ENCODE assay signal across 7 cellular contexts in the genomic region with DNA sequence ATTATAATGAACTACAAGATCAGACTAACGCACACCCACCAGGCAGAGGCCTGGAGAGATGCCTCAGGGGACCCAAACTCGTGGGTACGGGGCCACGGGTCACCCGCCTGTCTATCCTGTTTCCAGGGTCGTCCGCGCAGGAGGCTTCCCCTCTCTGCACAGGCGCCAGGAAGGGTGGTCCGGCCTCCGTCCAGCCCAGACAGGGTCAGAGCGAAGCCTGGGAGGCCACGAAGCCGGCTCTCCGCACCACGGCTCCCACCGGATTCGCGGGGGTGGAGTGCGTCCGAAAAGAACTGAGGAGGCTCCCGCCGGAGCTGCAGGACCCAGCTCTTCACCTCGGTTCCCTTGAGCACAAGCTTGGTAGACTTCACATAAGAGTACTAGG.
DNase-seq lines count a peak whose midpoint lies in the region; ATAC-seq and TF ChIP-seq lines count a peak whose summit lies in the region.
"Not testable (repeated sequence)": the region's sequence is repeated elsewhere in the genome, so short reads cannot be mapped to it uniquely, and the experiment has no call there.

No MANE protein-coding gene starts in this region.

- H3K27ac ChIP-seq in mesenchymal stem cell (ENCODE audit: low read length, poor library complexity, severe bottlenecking), result not testable (repeated sequence)

- H3K9ac ChIP-seq in ES-I3 (ENCODE audit: low read depth, low read length), result peak overlapping the region; percentile 79
- H3K9ac ChIP-seq in mesenchymal stem cell (ENCODE audit: low read length), result peak overlapping the region; percentile 67

- H4K91ac ChIP-seq in mesenchymal stem cell (ENCODE audit: low read length), result not testable (repeated sequence)

- H3K4me3 Mint-ChIP-seq in activated T-helper 2 cell treated with anti-CD3 and anti-CD28 coated beads, Interferon-gamma antibody, Interleukin-2, Interleukin-4, amounts not matched to agents 10 μg/mL and 5 μg/mL and 100 μg/mL, durations not matched to agents 14 hours and 24 hours and 36 hours (ENCODE audit: low read depth), result peak overlapping the region; percentile 8
- H3K4me3 Mint-ChIP-seq in chondrocyte (ENCODE audit: unreplicated experiment), result not testable (repeated sequence)
- H3K4me3 Mint-ChIP-seq in stimulated activated memory B cell treated with anti-CD40 and anti-IgM and Interleukin-4, amounts not matched to agents 10 μg/mL and 1 μg/mL and 100 μg/mL, for 72 hours, result peak overlapping the region; percentile 72

- H3K36me3 Mint-ChIP-seq in activated T-helper 2 cell treated with anti-CD3 and anti-CD28 coated beads, Interferon-gamma antibody, Interleukin-2, Interleukin-4, amounts not matched to agents 10 μg/mL and 5 μg/mL and 100 μg/mL, durations not matched to agents 14 hours and 24 hours and 36 hours (ENCODE audit: low read depth); chondrocyte (ENCODE audit: low read depth); stimulated activated memory B cell treated with anti-CD40 and anti-IgM and Interleukin-4, amounts not matched to agents 10 μg/mL and 1 μg/mL and 100 μg/mL, for 72 hours: not testable (repeated sequence)

- H2AK5ac ChIP-seq in mesenchymal stem cell (ENCODE audit: low read length, severe bottlenecking), result not testable (repeated sequence)

- not testable (repeated sequence) for H2BK5ac ChIP-seq in mesenchymal stem cell (ENCODE audit: low read depth, low read length, poor library complexity, severe bottlenecking)

- not testable (repeated sequence) for H3K27ac Mint-ChIP-seq in activated T-helper 2 cell treated with anti-CD3 and anti-CD28 coated beads, Interferon-gamma antibody, Interleukin-2, Interleukin-4, amounts not matched to agents 10 μg/mL and 5 μg/mL and 100 μg/mL, durations not matched to agents 14 hours and 24 hours and 36 hours; chondrocyte (ENCODE audit: unreplicated experiment); stimulated activated memory B cell treated with anti-CD40 and anti-IgM and Interleukin-4, amounts not matched to agents 10 μg/mL and 1 μg/mL and 100 μg/mL, for 72 hours

- peaks cover 39% of the 10 kb centered on the region for H3K9me3 Mint-ChIP-seq in activated T-helper 2 cell treated with anti-CD3 and anti-CD28 coated beads, Interferon-gamma antibody, Interleukin-2, Interleukin-4, amounts not matched to agents 10 μg/mL and 5 μg/mL and 100 μg/mL, durations not matched to agents 14 hours and 24 hours and 36 hours
- peaks cover 32% of the 10 kb centered on the region for H3K9me3 Mint-ChIP-seq in chondrocyte (ENCODE audit: low read depth)
- peaks cover 13% of the 10 kb centered on the region for H3K9me3 Mint-ChIP-seq in stimulated activated memory B cell treated with anti-CD40 and anti-IgM and Interleukin-4, amounts not matched to agents 10 μg/mL and 1 μg/mL and 100 μg/mL, for 72 hours

- in situ Hi-C loops in SK-MEL-5 (cut with HindIII; ENCODE audit: low pct_unique_long_range_greater_than_20kb, low sequenced_read_pairs), result not testable (repeated sequence)

- intact Hi-C loops in activated T-helper 2 cell treated with anti-CD3 and anti-CD28 coated beads, Interferon-gamma antibody, Interleukin-2, Interleukin-4, amounts not matched to agents 10 μg/mL and 5 μg/mL and 100 μg/mL, durations not matched to agents 14 hours and 24 hours and 36 hours (cut with micrococcal nuclease); Right ventricle myocardium inferior (cut with DNase I): not testable (repeated sequence)

- not testable (repeated sequence) for H3K27me3 ChIP-seq in mesenchymal stem cell (ENCODE audit: control insufficient read depth in 1 of 2, insufficient read depth in 1 of 2, low read length in 2 of 2)

- not testable (repeated sequence) for H3K36me3 ChIP-seq in ES-I3 (ENCODE audit: insufficient read depth, low read length); mesenchymal stem cell (ENCODE audit: control insufficient read depth in 1 of 2, insufficient read depth in 2 of 2, low read depth in 1 of 2, low read length in 2 of 2)

- H2BK15ac ChIP-seq in mesenchymal stem cell (ENCODE audit: low read depth, poor library complexity, severe bottlenecking), result not testable (repeated sequence)

- not testable (repeated sequence) for H3K23ac ChIP-seq in mesenchymal stem cell (ENCODE audit: low read length in 2 of 2)

- not testable (repeated sequence) for TF ChIP-seq CTCF in chondrocyte (IDR thresholded peaks at IDR 0.05)

- not testable (repeated sequence) for H3K4me1 ChIP-seq in ES-I3 (ENCODE audit: insufficient read depth, low read length); mesenchymal stem cell (ENCODE audit: control insufficient read depth, insufficient read depth, low read depth, low read length)

- not testable (repeated sequence) for H3K4me1 Mint-ChIP-seq in activated T-helper 2 cell treated with anti-CD3 and anti-CD28 coated beads, Interferon-gamma antibody, Interleukin-2, Interleukin-4, amounts not matched to agents 10 μg/mL and 5 μg/mL and 100 μg/mL, durations not matched to agents 14 hours and 24 hours and 36 hours (ENCODE audit: low read depth); chondrocyte (ENCODE audit: low read depth); stimulated activated memory B cell treated with anti-CD40 and anti-IgM and Interleukin-4, amounts not matched to agents 10 μg/mL and 1 μg/mL and 100 μg/mL, for 72 hours

- peak overlapping the region in 1 of 2 experiments; percentile 65 for H3K4me3 ChIP-seq in mesenchymal stem cell (ENCODE audit: insufficient read depth in 1 of 2, low read depth in 1 of 2, low read length in 2 of 2)

- H3K18ac ChIP-seq in mesenchymal stem cell (ENCODE audit: low read depth in 1 of 2, low read length in 2 of 2), result not testable (repeated sequence)

- not testable (repeated sequence) for H3K79me1 ChIP-seq in mesenchymal stem cell (replicated peaks; ENCODE audit: low read length, poor library complexity, severe bottlenecking)

- peak; percentile 6 for DNase-seq in SK-MEL-5 (ENCODE audit: low read depth, low spot score)
- not testable (repeated sequence) for DNase-seq in activated T-helper 2 cell treated with anti-CD3 and anti-CD28 coated beads, Interferon-gamma antibody, Interleukin-2, Interleukin-4, amounts not matched to agents 10 μg/mL and 5 μg/mL and 100 μg/mL, durations not matched to agents 14 hours and 24 hours and 36 hours (ENCODE audit: low spot score); mesenchymal stem cell
- peak; percentile 69 for DNase-seq in chondrocyte (ENCODE audit: low spot score)
- peak; percentile 56 for DNase-seq in Right ventricle myocardium inferior (ENCODE audit: missing footprints)

- WGBS in mesenchymal stem cell, result 82% methylated on average over 23 of the region's 24 CpGs

- not testable (repeated sequence) for H3K4ac ChIP-seq in mesenchymal stem cell (ENCODE audit: low read depth in 1 of 2, low read length in 2 of 2)

- not testable (repeated sequence) for H3K4me2 ChIP-seq in mesenchymal stem cell (ENCODE audit: low read length, poor library complexity, severe bottlenecking)

- not testable (repeated sequence) for ATAC-seq in Right ventricle myocardium inferior; stimulated activated memory B cell treated with anti-CD40 and anti-IgM and Interleukin-4, amounts not matched to agents 10 μg/mL and 1 μg/mL and 100 μg/mL, for 72 hours

- not testable (repeated sequence) for H2BK120ac ChIP-seq in mesenchymal stem cell (ENCODE audit: low read depth, low read length)

- not testable (repeated sequence) for H2BK12ac ChIP-seq in mesenchymal stem cell (ENCODE audit: low read length in 2 of 2)

- H3K27me3 Mint-ChIP-seq in activated T-helper 2 cell treated with anti-CD3 and anti-CD28 coated beads, Interferon-gamma antibody, Interleukin-2, Interleukin-4, amounts not matched to agents 10 μg/mL and 5 μg/mL and 100 μg/mL, durations not matched to agents 14 hours and 24 hours and 36 hours (ENCODE audit: low read depth); chondrocyte (ENCODE audit: low read depth); stimulated activated memory B cell treated with anti-CD40 and anti-IgM and Interleukin-4, amounts not matched to agents 10 μg/mL and 1 μg/mL and 100 μg/mL, for 72 hours: not testable (repeated sequence)

- not testable (repeated sequence) for H3K14ac ChIP-seq in mesenchymal stem cell (ENCODE audit: low read length in 2 of 2)

- not testable (repeated sequence) for H4K8ac ChIP-seq in mesenchymal stem cell (ENCODE audit: low read length)

- H3K9me3 ChIP-seq in ES-I3 (ENCODE audit: control insufficient read depth, insufficient read depth, low read length); mesenchymal stem cell (ENCODE audit: control insufficient read depth, low read length): not testable (repeated sequence)

- not testable (repeated sequence) for H2AFZ ChIP-seq in mesenchymal stem cell (ENCODE audit: low read depth, low read length)
